ENCODE assay signal across 12 cellular contexts in the genomic region with DNA sequence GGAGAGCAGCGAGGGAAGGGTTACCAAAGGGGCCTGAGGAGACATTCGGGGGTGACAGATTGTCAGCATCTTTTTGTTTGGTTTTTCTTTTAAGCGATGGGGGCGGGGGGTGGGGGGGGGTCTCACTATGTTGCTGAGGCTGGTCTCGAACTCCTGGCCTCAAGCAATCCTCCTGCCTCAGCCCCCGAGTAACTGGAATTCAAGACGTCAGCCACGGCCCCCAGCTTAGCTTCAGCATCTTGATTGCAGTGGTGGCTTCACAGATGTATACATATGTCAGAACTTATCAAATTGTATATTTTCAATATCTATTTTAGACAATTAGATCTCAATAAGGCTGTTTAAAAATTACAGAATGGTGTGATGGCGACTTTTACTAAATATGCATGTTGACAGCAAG. TPM values are rescaled to one million over a fixed set of nuclear protein-coding genes. Genes with fewer than 3 reads are reported as not detected.
DNase-seq lines count a peak whose midpoint lies in the region; ATAC-seq and TF ChIP-seq lines count a peak whose summit lies in the region.
"Had no signal": no experiment of that assay in that cellular context is flagged by ENCODE, and none has a peak within 500 bp of the region (broad histone marks: within the 10 kb centered on the region; RNA-seq: fewer than 3 reads in every experiment).

No MANE protein-coding gene starts in this region.

- no peaks in the 10 kb centered on the region for H3K9me3 ChIP-seq in NT2/D1 (ENCODE audit: insufficient read depth, low read length)

- H3K27me3 ChIP-seq in NT2/D1 (ENCODE audit: insufficient read depth, insufficient read length) = no peaks in the 10 kb centered on the region

- H3K36me3 Mint-ChIP-seq in chondrocyte (ENCODE audit: low read depth) = no peaks in the 10 kb centered on the region
- H3K36me3 Mint-ChIP-seq in progenitor cell of endocrine pancreas (ENCODE audit: insufficient read depth) = no peaks in the 10 kb centered on the region

- H3K9ac ChIP-seq in NT2/D1 (ENCODE audit: insufficient read length, low read depth) = peak overlapping the region; percentile 77

- H3K27me3 Mint-ChIP-seq in chondrocyte (ENCODE audit: low read depth) (peaks cover 2% of the 10 kb centered on the region), progenitor cell of endocrine pancreas (peaks cover 3% of the 10 kb centered on the region)

- H3K4me3 Mint-ChIP-seq in chondrocyte (ENCODE audit: unreplicated experiment) (no peak overlapping the region), progenitor cell of endocrine pancreas (ENCODE audit: low read depth) (no peak overlapping the region)

- H3K9me3 Mint-ChIP-seq in chondrocyte (ENCODE audit: low read depth) (no peaks in the 10 kb centered on the region), progenitor cell of endocrine pancreas (ENCODE audit: low read depth) (no peaks in the 10 kb centered on the region)

- peaks cover 7% of the 10 kb centered on the region for H3K4me1 Mint-ChIP-seq in chondrocyte (ENCODE audit: low read depth)
- H3K4me1 Mint-ChIP-seq in progenitor cell of endocrine pancreas (ENCODE audit: low read depth) = peaks cover 18% of the 10 kb centered on the region

- no peak for DNase-seq in GM12864 (ENCODE audit: low read depth)
- no peak for DNase-seq in NT2/D1 (ENCODE audit: low read depth, low spot score)
- peak; percentile 20 for DNase-seq in chondrocyte (ENCODE audit: low spot score)
- DNase-seq in progenitor cell of endocrine pancreas (ENCODE audit: low spot score, unreplicated experiment) = no peak
- DNase-seq in NCI-H2196 (lab: John Stamatoyannopoulos, UW; ENCODE audit: unreplicated experiment) = no peak
- DNase-seq: hippocampal formation had no signal

- no peak overlapping the region for H3K27ac Mint-ChIP-seq in chondrocyte (ENCODE audit: unreplicated experiment)
- H3K27ac Mint-ChIP-seq in progenitor cell of endocrine pancreas = no peak overlapping the region

- H3K4me1 ChIP-seq in NT2/D1 (ENCODE audit: insufficient read depth, insufficient read length) = peaks cover 12% of the 10 kb centered on the region

- peak overlapping the region in 17 of 21 experiments; percentile 7 to 96 (median 74) for H3K27ac ChIP-seq in skin epidermis

- TF ChIP-seq CTCF in GM12864 (IDR thresholded peaks at IDR 0.05; ENCODE audit: low read depth, low read length, missing control alignments) (no peak), chondrocyte (IDR thresholded peaks at IDR 0.05) (no peak), progenitor cell of endocrine pancreas (IDR thresholded peaks at IDR 0.05; ENCODE audit: unreplicated experiment) (no peak)

- ATAC-seq in GM19351 (IDR thresholded peaks at IDR 0.05; ENCODE audit: unreplicated experiment) = no peak

- no peaks in the 10 kb centered on the region for H3K36me3 ChIP-seq in NT2/D1 (ENCODE audit: insufficient read depth, insufficient read length, low read length)

- H3K4me3 ChIP-seq in GM12864 (ENCODE audit: low read depth, low read length) (peak overlapping the region; percentile 44), NT2/D1 (ENCODE audit: insufficient read length, low read depth) (no peak overlapping the region), skin epidermis (peak overlapping the region in 1 of 7 experiments; percentile 19)
- H3K4me3 ChIP-seq: lung had no signal

RNA-seq across cellular contexts. Expression of a gene that starts 30.9 kb away (rescaled TPM):
- total RNA-seq in chondrocyte (not detected in 3 replicates), progenitor cell of endocrine pancreas (not detected in 2 replicates)
- total RNA-seq: endothelial cell of umbilical vein, IMR-90, pulmonary artery endothelial cell had no signal

RNA-seq across cellular contexts. Expression of a gene that starts 36.0 kb away (rescaled TPM):
- total RNA-seq in chondrocyte (not detected in 3 replicates), progenitor cell of endocrine pancreas (0.34 and 0.62 TPM in 2 replicates)
- total RNA-seq: endothelial cell of umbilical vein, IMR-90, pulmonary artery endothelial cell had no signal
